ENCODE assay signal across 19 cellular contexts in the genomic region with DNA sequence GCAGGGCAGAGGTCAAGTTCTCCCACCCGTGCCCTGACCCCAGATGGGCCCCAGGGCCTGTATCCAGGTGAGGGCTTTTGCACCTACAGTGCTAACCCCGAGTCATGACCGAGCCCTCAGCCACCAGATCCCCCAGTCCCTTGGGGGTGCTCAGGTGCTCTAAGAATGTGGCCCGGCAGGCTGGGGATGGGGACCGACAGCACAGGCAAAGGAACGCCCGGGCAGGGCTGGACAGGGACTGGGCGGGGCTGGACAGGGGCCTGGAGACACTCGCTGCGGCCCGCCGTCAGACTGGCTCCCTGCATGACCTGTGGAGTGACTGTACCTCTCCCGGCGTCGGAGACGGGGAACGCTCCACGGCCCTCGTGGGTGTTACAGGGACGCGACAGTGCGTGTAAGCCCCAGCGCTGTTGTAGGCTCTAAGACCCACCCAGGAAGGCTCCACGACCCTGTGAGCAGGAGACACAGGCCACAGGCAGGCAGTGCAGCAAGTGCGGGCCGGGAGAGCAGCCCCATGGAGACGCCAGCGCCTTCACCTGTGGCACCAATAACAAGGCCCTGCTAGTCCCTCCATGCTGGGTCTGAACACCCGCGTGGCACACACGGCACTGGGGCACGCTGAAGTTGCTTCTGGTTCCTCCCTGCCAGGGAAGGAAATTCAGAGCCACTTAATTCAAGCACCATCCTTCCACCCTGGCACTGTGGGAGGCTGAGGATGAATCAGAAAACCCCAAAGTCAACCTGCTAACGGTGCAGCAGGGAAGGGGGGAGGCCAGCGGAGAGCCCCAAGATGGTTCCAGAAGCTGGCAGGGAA. TPM values are rescaled to one million over a fixed set of nuclear protein-coding genes. Genes with fewer than 3 reads are reported as not detected.
DNase-seq lines count a peak whose midpoint lies in the region; ATAC-seq and TF ChIP-seq lines count a peak whose summit lies in the region.
"Had no signal": no experiment of that assay in that cellular context is flagged by ENCODE, and none has a peak within 500 bp of the region (broad histone marks: within the 10 kb centered on the region; RNA-seq: fewer than 3 reads in every experiment).

No MANE protein-coding gene starts in this region.

- peaks cover 0 to 41% (median 10%) of the 10 kb centered on the region in 7 donors for H3K27me3 ChIP-seq in heart right ventricle
- H3K27me3 ChIP-seq in neural cell (ENCODE audit: insufficient read depth, low read depth, low read length), result peaks cover 12% of the 10 kb centered on the region
- H3K27me3 ChIP-seq in upper lobe of right lung, result peaks cover 14% of the 10 kb centered on the region
- no peaks in the 10 kb centered on the region for H3K27me3 ChIP-seq in MM.1S (replicated peaks; ENCODE audit: insufficient read depth, low read length)

- TF ChIP-seq CTCF in heart right ventricle (IDR thresholded peaks at IDR 0.05), result no peak
- TF ChIP-seq CTCF in neural cell (IDR thresholded peaks at IDR 0.05; ENCODE audit: poor library complexity, severe bottlenecking), result no peak
- no peak for TF ChIP-seq CTCF in upper lobe of right lung (IDR thresholded peaks at IDR 0.05)
- no peak for TF ChIP-seq CTCF in MM.1S (IDR thresholded peaks at IDR 0.05; ENCODE audit: low read length)

- H3K4me1 Mint-ChIP-seq in dendritic cell treated with granulocyte-macrophage colony-stimulating factor and Interleukin-4, amounts not matched to agents 40 ng/mL and 50 ng/mL, for 4 days (ENCODE audit: low read depth), result peaks cover 65% of the 10 kb centered on the region

- peak overlapping the region; percentile 69 for H3K27ac Mint-ChIP-seq in dendritic cell treated with granulocyte-macrophage colony-stimulating factor and Interleukin-4, amounts not matched to agents 40 ng/mL and 50 ng/mL, for 4 days
- H3K27ac Mint-ChIP-seq: activated CD8-positive, alpha-beta memory T cell treated with anti-CD3 and anti-CD28 coated beads, Interleukin-2, amount 10 ng/mL, durations not matched to agents 7 days and 5 days; nephron progenitor cell had no signal

- no peak for TF ChIP-seq EP300 in neural cell (conservative IDR thresholded peaks at IDR 0.05; ENCODE audit: poor library complexity, severe bottlenecking)

- H3K9me3 Mint-ChIP-seq in dendritic cell treated with granulocyte-macrophage colony-stimulating factor and Interleukin-4, amounts not matched to agents 40 ng/mL and 50 ng/mL, for 4 days, result no peaks in the 10 kb centered on the region
- H3K9me3 Mint-ChIP-seq: nephron progenitor cell had no signal

- H3K9me2 ChIP-seq in neural cell (ENCODE audit: insufficient read depth, low read length) (no peaks in the 10 kb centered on the region), MM.1S (replicated peaks; ENCODE audit: insufficient read depth, low read length) (no peaks in the 10 kb centered on the region)

- H3K27ac ChIP-seq in heart right ventricle (peak overlapping the region; percentile 80 to 95 (median 90)), neural cell (ENCODE audit: low read length) (no peak overlapping the region), upper lobe of right lung (peak overlapping the region; percentile 78), MM.1S (ENCODE audit: low read length) (no peak overlapping the region)

- intact Hi-C loops in heart right ventricle (cut with DNase I), result loop anchor here in 5 of 10 donors (2.0 to 5.0 kb wide), 5 partner anchors 18 to 121 kb away; no protein-coding TSS in a partner anchor
- intact Hi-C loops in Right ventricle myocardium superior (cut with DNase I), result loop anchor here (10.0 kb wide), 1 partner anchor 54 kb away; no protein-coding TSS in a partner anchor
- intact Hi-C loops in dendritic cell treated with granulocyte-macrophage colony-stimulating factor and Interleukin-4, amounts not matched to agents 40 ng/mL and 50 ng/mL, for 4 days (cut with micrococcal nuclease), result loop anchor here (5.0 kb wide), 2 partner anchors 34 to 126 kb away; a partner anchor contains a TSS
- intact Hi-C loops in upper lobe of right lung (cut with DNase I), result no loop called here

- H2AFZ ChIP-seq in neural cell (ENCODE audit: low read depth, low read length), result no peak overlapping the region
- H2AFZ ChIP-seq in MM.1S (ENCODE audit: low read length), result no peak overlapping the region

- H3K4me3 ChIP-seq in heart right ventricle, result peak overlapping the region in 9 of 10 donors; percentile 65 to 85 (median 78)
- H3K4me3 ChIP-seq in neural cell (ENCODE audit: low read length), result peak overlapping the region; percentile 88
- H3K4me3 ChIP-seq in upper lobe of right lung, result peak overlapping the region; percentile 61
- no peak overlapping the region for H3K4me3 ChIP-seq in MM.1S (ENCODE audit: low read length)
- H3K4me3 ChIP-seq: MG63 had no signal

- ATAC-seq in heart right ventricle (no peak), Right ventricle myocardium superior (ENCODE audit: poor library complexity) (no peak), upper lobe of right lung (no peak)
- ATAC-seq: activated CD4-positive, CD25-positive, alpha-beta regulatory T cell treated with anti-CD3 and anti-CD28 coated beads, Interleukin-2, amount 50 U/mL, for 24 hours; activated CD8-positive, alpha-beta memory T cell treated with anti-CD3 and anti-CD28 coated beads, Interleukin-2, amount 10 ng/mL, durations not matched to agents 7 days and 5 days had no signal

- H3K79me2 ChIP-seq in neural cell (replicated peaks; ENCODE audit: insufficient read depth, low read length), result no peaks in the 10 kb centered on the region
- peaks cover 83% of the 10 kb centered on the region for H3K79me2 ChIP-seq in MM.1S (ENCODE audit: low read length)

- H3K4me2 ChIP-seq in neural cell (ENCODE audit: low read length), result no peak overlapping the region
- H3K4me2 ChIP-seq in MM.1S (ENCODE audit: low read depth, low read length), result no peak overlapping the region

- H3K9me3 ChIP-seq in heart right ventricle, result no peaks in the 10 kb centered on the region
- H3K9me3 ChIP-seq in neural cell (ENCODE audit: low read length), result no peaks in the 10 kb centered on the region
- H3K9me3 ChIP-seq in upper lobe of right lung, result no peaks in the 10 kb centered on the region
- H3K9me3 ChIP-seq in MM.1S (replicated peaks; ENCODE audit: insufficient read depth, low read length), result no peaks in the 10 kb centered on the region
- H3K9me3 ChIP-seq: MG63 had no signal

- WGBS in heart right ventricle, 2 donors, result 82 to 85% methylated on average over 34 of the region's 34 CpGs

- peaks cover 34% of the 10 kb centered on the region for H3K27me3 Mint-ChIP-seq in dendritic cell treated with granulocyte-macrophage colony-stimulating factor and Interleukin-4, amounts not matched to agents 40 ng/mL and 50 ng/mL, for 4 days

- H3K36me3 ChIP-seq in heart right ventricle, result no peaks in the 10 kb centered on the region
- H3K36me3 ChIP-seq in neural cell (ENCODE audit: insufficient read depth, low read length), result no peaks in the 10 kb centered on the region
- H3K36me3 ChIP-seq in upper lobe of right lung, result no peaks in the 10 kb centered on the region
- H3K36me3 ChIP-seq in MM.1S (replicated peaks; ENCODE audit: insufficient read depth, low read length), result no peaks in the 10 kb centered on the region
- H3K36me3 ChIP-seq: MG63 had no signal

- H3F3A ChIP-seq in neural cell (ENCODE audit: insufficient read depth, low read length, poor library complexity, severe bottlenecking) (no peaks in the 10 kb centered on the region), MM.1S (ENCODE audit: insufficient read depth, low read length) (no peaks in the 10 kb centered on the region)

- H3K36me3 Mint-ChIP-seq in dendritic cell treated with granulocyte-macrophage colony-stimulating factor and Interleukin-4, amounts not matched to agents 40 ng/mL and 50 ng/mL, for 4 days (ENCODE audit: low read depth), result peaks cover 10% of the 10 kb centered on the region
- H3K36me3 Mint-ChIP-seq: activated CD8-positive, alpha-beta memory T cell treated with anti-CD3 and anti-CD28 coated beads, Interleukin-2, amount 10 ng/mL, durations not matched to agents 7 days and 5 days had no signal

- H3K4me3 Mint-ChIP-seq in dendritic cell treated with granulocyte-macrophage colony-stimulating factor and Interleukin-4, amounts not matched to agents 40 ng/mL and 50 ng/mL, for 4 days, result no peak overlapping the region
- H3K4me3 Mint-ChIP-seq: activated CD8-positive, alpha-beta memory T cell treated with anti-CD3 and anti-CD28 coated beads, Interleukin-2, amount 10 ng/mL, durations not matched to agents 7 days and 5 days; nephron progenitor cell had no signal

- H4K20me1 ChIP-seq in neural cell (ENCODE audit: insufficient read depth) (no peaks in the 10 kb centered on the region), MM.1S (ENCODE audit: insufficient read depth, low read length) (no peaks in the 10 kb centered on the region)

- DNase-seq in heart right ventricle (peak in 1 of 2 donors; percentile 21), Right ventricle myocardium superior (no peak), upper lobe of right lung (no peak), NCI-H69 (lab: John Stamatoyannopoulos, UW) (no peak), glomerular visceral epithelial cell (ENCODE audit: extremely low spot score) (no peak), MM.1S (no peak)
- DNase-seq: activated CD8-positive, alpha-beta memory T cell treated with anti-CD3 and anti-CD28 coated beads, Interleukin-2, amount 10 ng/mL, durations not matched to agents 7 days and 5 days; amniotic stem cell; DND-41; NCI-H187; nephron progenitor cell; NK-92 treated with Interleukin-12 subunit alpha and Interleukin-12 subunit beta, amount 100 ng/mL, for 24 hours had no signal

- no peak overlapping the region for H3K9ac ChIP-seq in neural cell (ENCODE audit: low read length)
- H3K9ac ChIP-seq in MM.1S (ENCODE audit: low read length), result no peak overlapping the region

- TF ChIP-seq RAD21 in neural cell (conservative IDR thresholded peaks at IDR 0.05), result no peak

- H3K4me1 ChIP-seq in heart right ventricle (peaks cover 25 to 68% (median 48%) of the 10 kb centered on the region in 9 donors), upper lobe of right lung (peaks cover 29% of the 10 kb centered on the region), MM.1S (ENCODE audit: low read length) (no peaks in the 10 kb centered on the region)

TF ChIP-seq in neural cell, 6 proteins besides CTCF, POLR2A, EP300 and RAD21 (continues in another document):
- no peak for TF ChIP-seq MXI1 (conservative IDR thresholded peaks at IDR 0.05; ENCODE audit: poor library complexity, severe bottlenecking)
- no peak for TF ChIP-seq SMC3 (conservative IDR thresholded peaks at IDR 0.05; ENCODE audit: poor library complexity)

RNA-seq across cellular contexts. Expression of a gene that starts 38.7 kb away (rescaled TPM):
- total RNA-seq in heart right ventricle (10 to 100 TPM in 2 of 10 donors, 1 to 10 TPM in 8; 3.1 to 14.9 (median 6.1) TPM), Right ventricle myocardium superior (8.6 TPM), upper lobe of right lung (19.0 TPM)
- polyA plus RNA-seq in heart right ventricle (10 to 100 TPM in 1 of 2 donors, 1 to 10 TPM in 1; 6.0 to 17.6 TPM), neural cell (0.74 and 2.1 TPM in 2 replicates)
- 2.9 and 3.5 TPM in 2 replicates for polyA minus RNA-seq in neural cell
- total RNA-seq: chondrocyte, fibroblast of villous mesenchyme, lung microvascular endothelial cell had no signal

Comparison
In these comparisons a context has a peak if more than half of its experiments do, and no peak if none do; other contexts are left out.
1. H3K27ac ChIP-seq: peak in heart right ventricle (10 of 10) and upper lobe of right lung (single experiment); none in neural cell (single experiment) and MM.1S (single experiment).